In genomic region chr10:131943021-131943814, GRCh38 we compare ENCODE assay signal across 9 cellular contexts. TPM values are rescaled to one million over a fixed set of nuclear protein-coding genes. Genes with fewer than 3 reads are reported as not detected.
DNase-seq lines count a peak whose midpoint lies in the region; ATAC-seq and TF ChIP-seq lines count a peak whose summit lies in the region.
"Had no signal": no experiment of that assay in that cellular context is flagged by ENCODE, and none has a peak within 500 bp of the region (broad histone marks: within the 10 kb centered on the region; RNA-seq: fewer than 3 reads in every experiment).

No MANE protein-coding gene starts in this region.

- no peak for TF ChIP-seq POLR2A in transverse colon (IDR thresholded peaks at IDR 0.05)

- peak; percentile 76 for ATAC-seq in Right ventricle myocardium inferior
- ATAC-seq in activated naive CD4-positive, alpha-beta T cell treated with anti-CD3 and anti-CD28 coated beads, Interleukin-2, amount 50 U/mL, for 72 hours, result peak; percentile 26 to 60
- ATAC-seq in GM18520 (IDR thresholded peaks at IDR 0.05; ENCODE audit: unreplicated experiment), result no peak

- H3K9me3 ChIP-seq in right atrium auricular region (no peaks in the 10 kb centered on the region), transverse colon (no peaks in the 10 kb centered on the region)

- no peak for DNase-seq in Right ventricle myocardium inferior (ENCODE audit: missing footprints)
- no peak for DNase-seq in right atrium auricular region (ENCODE audit: low spot score)
- no peak for DNase-seq in activated naive CD4-positive, alpha-beta T cell treated with anti-CD3 and anti-CD28 coated beads, Interleukin-2, amount 50 U/mL, for 72 hours (ENCODE audit: low spot score in 2 of 2)
- DNase-seq in iPS-NIHi11 (ENCODE audit: low spot score), result peak; percentile 84
- DNase-seq in transverse colon, result no peak
- DNase-seq in NCI-H2171 treated with DMSO at 0.1 percent for 48 hours (lab: John Stamatoyannopoulos, UW), result no peak
- no peak for DNase-seq in SIG-M5 treated with dmso at 0.1 percent for 504 hours (lab: John Stamatoyannopoulos, UW; ENCODE audit: unreplicated experiment)
- DNase-seq: central memory CD4-positive, alpha-beta T cell had no signal

- 70 to 86% methylated on average over 4 to 11 of the region's 11 CpGs for WGBS in transverse colon (ENCODE audit: low coverage in 1 of 2), 2 donors

- H3K9me3 Mint-ChIP-seq in activated naive CD4-positive, alpha-beta T cell treated with anti-CD3 and anti-CD28 coated beads, Interleukin-2, amount 50 U/mL, for 72 hours, result no peaks in the 10 kb centered on the region

- H3K36me3 ChIP-seq in right atrium auricular region, result peaks cover 73% of the 10 kb centered on the region
- peaks cover 0 to 36% (median 7%) of the 10 kb centered on the region in 4 donors for H3K36me3 ChIP-seq in transverse colon

- TF ChIP-seq EP300 in transverse colon (IDR thresholded peaks at IDR 0.05; ENCODE audit: low read depth), result no peak

- H3K4me1 ChIP-seq in right atrium auricular region (no peaks in the 10 kb centered on the region), transverse colon (no peaks in the 10 kb centered on the region)

- in situ Hi-C loops in transverse colon (cut with MboI; ENCODE audit: low pct_ligation_motif_present in 1 of 4, low pct_unique_long_range_greater_than_20kb in 1 of 4, low sequenced_read_pairs in 3 of 4), result no loop called here

- H3K27ac ChIP-seq in right atrium auricular region (no peak overlapping the region), transverse colon (no peak overlapping the region)

- no peak overlapping the region for H3K27ac Mint-ChIP-seq in activated naive CD4-positive, alpha-beta T cell treated with anti-CD3 and anti-CD28 coated beads, Interleukin-2, amount 50 U/mL, for 72 hours

- no peaks in the 10 kb centered on the region for H3K27me3 ChIP-seq in right atrium auricular region
- H3K27me3 ChIP-seq in transverse colon, result no peaks in the 10 kb centered on the region

- peak in 1 of 2 donors; percentile 50 for TF ChIP-seq CTCF in right atrium auricular region (IDR thresholded peaks at IDR 0.05)
- peak in 3 of 5 experiments; percentile 23 to 24 (median 24) for TF ChIP-seq CTCF in transverse colon (IDR thresholded peaks at IDR 0.05)

- intact Hi-C loops in Right ventricle myocardium inferior (cut with DNase I) (loop anchor here (5.0 kb wide), 1 partner anchor 41 kb away; the partner anchor contains the start of gene PPP2R2D), transverse colon (cut with DNase I; ENCODE audit: low total_unique reads) (no loop called here)

- H3K4me3 ChIP-seq in right atrium auricular region (no peak overlapping the region), transverse colon (no peak overlapping the region)

- H3K36me3 Mint-ChIP-seq in activated naive CD4-positive, alpha-beta T cell treated with anti-CD3 and anti-CD28 coated beads, Interleukin-2, amount 50 U/mL, for 72 hours, result peaks cover 0 to 6% of the 10 kb centered on the region in 2 donors

RNA-seq across cellular contexts. Expression of gene BNIP3, which starts 38.5 kb away (rescaled TPM):
- total RNA-seq in Right ventricle myocardium inferior (157 TPM), right atrium auricular region (100 to 1,000 TPM; 187 to 189 TPM), transverse colon (10 to 100 TPM in 3 of 4 donors, 1 to 10 TPM in 1; 9.7 to 36.8 (median 27.6) TPM)
- total RNA-seq in activated naive CD4-positive, alpha-beta T cell treated with anti-CD3 and anti-CD28 coated beads, Interleukin-2, amount 50 U/mL, for 72 hours, result 100 to 1,000 TPM in 1 of 2 donors, 10 to 100 TPM in 1; 21.4 to 182 TPM

RNA-seq across cellular contexts. Expression of gene PPP2R2D, which starts 42.4 kb away (rescaled TPM):
- total RNA-seq in Right ventricle myocardium inferior, result 36.6 TPM
- total RNA-seq in right atrium auricular region, result 10 to 100 TPM; 23.8 to 30.6 TPM
- total RNA-seq in activated naive CD4-positive, alpha-beta T cell treated with anti-CD3 and anti-CD28 coated beads, Interleukin-2, amount 50 U/mL, for 72 hours, result 10 to 100 TPM; 36.2 to 41.6 TPM
- 10 to 100 TPM; 39.2 to 79.0 (median 52.9) TPM for total RNA-seq in transverse colon
